ENCODE assay signal across 8 cellular contexts in the genomic region with DNA sequence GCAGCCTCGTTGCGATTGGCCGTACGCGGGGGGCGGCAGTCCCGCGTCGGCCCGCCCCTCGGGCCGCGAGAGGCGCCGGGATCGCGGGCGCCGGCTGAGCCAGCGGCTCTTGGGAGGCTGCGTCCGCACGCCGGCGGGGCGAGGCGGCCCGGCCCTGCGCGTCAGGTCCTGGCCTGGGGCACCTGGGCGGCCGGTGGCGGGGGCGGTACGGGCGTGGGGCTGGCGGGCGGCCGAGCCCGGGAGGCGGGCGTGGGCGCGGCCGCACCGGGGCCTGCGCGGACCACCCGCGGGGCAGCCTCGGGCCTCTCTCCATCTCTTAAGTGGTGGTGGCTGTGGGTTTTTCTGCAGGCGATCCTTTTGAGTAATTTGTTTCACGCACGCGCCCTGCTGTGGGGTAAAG. TPM values are rescaled to one million over a fixed set of nuclear protein-coding genes. Genes with fewer than 3 reads are reported as not detected.
DNase-seq lines count a peak whose midpoint lies in the region; ATAC-seq, FAIRE-seq and TF ChIP-seq lines count a peak whose summit lies in the region.
"Not testable (repeated sequence)": the region's sequence is repeated elsewhere in the genome, so short reads cannot be mapped to it uniquely, and the experiment has no call there.

No MANE protein-coding gene starts in this region.

- not testable (repeated sequence) for H3K9me3 ChIP-seq in lower lobe of right lung; small intestine (ENCODE audit: control insufficient read depth, low read depth)

- not testable (repeated sequence) for H3K27me3 ChIP-seq in lower lobe of right lung (ENCODE audit: low read depth); small intestine (ENCODE audit: control insufficient read depth in 2 of 2, insufficient read depth in 2 of 2, low read length in 2 of 2)

- not testable (repeated sequence) for FAIRE-seq in small intestine (lab: Jason Lieb, UNC)

- DNase-seq in ACHN: peak; percentile 50
- peak; percentile 48 for DNase-seq in activated CD4-positive, CD25-positive, alpha-beta regulatory T cell treated with anti-CD3 and anti-CD28 coated beads, Interleukin-2, amount 50 U/mL, for 72 hours
- peak; percentile 0 for DNase-seq in astrocyte of the cerebellum (ENCODE audit: low read depth)
- peak; percentile 28 to 59 for DNase-seq in foreskin fibroblast
- DNase-seq in lower lobe of right lung: peak; percentile 59
- peak; percentile 62 for DNase-seq in small intestine

- H3K9me3 Mint-ChIP-seq in IgD-negative memory B cell: not testable (repeated sequence)

- H3K36me3 Mint-ChIP-seq in IgD-negative memory B cell: not testable (repeated sequence)

- H3K27ac ChIP-seq in lower lobe of right lung: not testable (repeated sequence)
- peak overlapping the region; percentile 52 to 64 for H3K27ac ChIP-seq in small intestine (ENCODE audit: low read depth in 1 of 2, low read length in 1 of 2)

- not testable (repeated sequence) for TF ChIP-seq CTCF in astrocyte of the cerebellum (IDR thresholded peaks at IDR 0.05; ENCODE audit: low read depth, low read length, missing control alignments); foreskin fibroblast (IDR thresholded peaks at IDR 0.05; ENCODE audit: low read depth, low read length); lower lobe of right lung (IDR thresholded peaks at IDR 0.05)

- peak; percentile 35 for TF ChIP-seq POLR2A in GM15510 (IDR thresholded peaks at IDR 0.05; ENCODE audit: borderline replicate concordance, extremely low read depth, insufficient read length)

- H3K36me3 ChIP-seq in lower lobe of right lung; small intestine (ENCODE audit: control insufficient read depth in 2 of 2, insufficient read depth in 2 of 2, low read length in 2 of 2): not testable (repeated sequence)

- peaks cover 9 to 26% (median 11%) of the 10 kb centered on the region in 3 donors for H3K4me1 Mint-ChIP-seq in IgD-negative memory B cell

- ATAC-seq in lower lobe of right lung: not testable (repeated sequence)

- intact Hi-C loops in lower lobe of right lung (cut with DNase I): not testable (repeated sequence)

- 0 to 5% (median 0%) methylated on average over 16 to 45 of the region's 55 CpGs for WGBS in small intestine, 3 donors

- in situ Hi-C loops in ACHN (cut with HindIII; ENCODE audit: low pct_ligation_motif_present, low pct_unique_long_range_greater_than_20kb, low sequenced_read_pairs); astrocyte of the cerebellum (cut with HindIII; ENCODE audit: low sequenced_read_pairs): not testable (repeated sequence)

- H3K4me1 ChIP-seq in lower lobe of right lung; small intestine (ENCODE audit: control insufficient read depth in 2 of 2, insufficient read depth in 1 of 2, low read depth in 1 of 2, low read length in 1 of 2): not testable (repeated sequence)

- H3K4me3 ChIP-seq in astrocyte of the cerebellum (ENCODE audit: low read depth, low read length) (peak overlapping the region; percentile 48), foreskin fibroblast (ENCODE audit: low read depth in 1 of 2, low read length in 2 of 2) (peak overlapping the region; percentile 54 to 58), lower lobe of right lung (peak overlapping the region; percentile 42), small intestine (ENCODE audit: low read depth in 1 of 2, low read length in 2 of 2) (peak overlapping the region; percentile 50 to 57)

- not testable (repeated sequence) for H3K27me3 Mint-ChIP-seq in IgD-negative memory B cell

- H3K27ac Mint-ChIP-seq in IgD-negative memory B cell: peak overlapping the region in 1 of 3 donors; percentile 33

- H3K4me3 Mint-ChIP-seq in IgD-negative memory B cell: peak overlapping the region; percentile 87 to 95 (median 90)

RNA-seq across cellular contexts. Expression of a gene that starts 30.3 kb away (rescaled TPM):
- polyA plus RNA-seq in IgD-negative memory B cell (not detected), small intestine (not detected)
- total RNA-seq in lower lobe of right lung: not detected

RNA-seq across cellular contexts. Expression of a gene that starts 50.9 kb away (rescaled TPM):
- polyA plus RNA-seq in IgD-negative memory B cell (not detected), small intestine (under 1 TPM in 1 of 3 donors, not detected in 2; 0.01 TPM)
- total RNA-seq in lower lobe of right lung: 0.53 TPM

Comparison
In these comparisons a context has a peak if more than half of its experiments do, and no peak if none do; other contexts are left out.
1. DNase-seq: peak in every context shown above with its lines; median percentile 62 in small intestine; 59 in lower lobe of right lung; 50 in ACHN; 48 in activated CD4-positive, CD25-positive, alpha-beta regulatory T cell treated with anti-CD3 and anti-CD28 coated beads, Interleukin-2, amount 50 U/mL, for 72 hours; 44 in foreskin fibroblast; 0 in astrocyte of the cerebellum.